1 cellular context compared by ENCODE assay signal in genomic region chr3:100709840-100710235, GRCh38.
TF ChIP-seq lines count a peak whose summit lies in the region.

No MANE protein-coding gene starts in this region.

TF ChIP-seq in K562, 482 proteins besides CTCF, POLR2A, EP300 and RAD21 (continued from another document):
- TF ChIP-seq ZBTB7A (IDR thresholded peaks at IDR 0.05; ENCODE audit: borderline replicate concordance, control insufficient read depth, low read depth, low read length): peak; percentile 77; the same call in 1 of the 2 replicates
- peak; percentile 59 for TF ChIP-seq VEZF1 (CRISPR knock-in tag; IDR thresholded peaks at IDR 0.05)
- 0 out of 4 replicates have a peak, but pooled peaks of 1 of the 2 experiments have one; percentile 40 for TF ChIP-seq SIN3A (IDR thresholded peaks at IDR 0.05; ENCODE audit: borderline replicate concordance in 2 of 2, control insufficient read depth in 1 of 2, low read depth in 2 of 2, low read length in 2 of 2)
- no peak for TF ChIP-seq RBM17 (IDR thresholded peaks at IDR 0.05; ENCODE audit: borderline replicate concordance, low read depth, low read length)
- peak; percentile 82 for TF ChIP-seq PCBP1 (IDR thresholded peaks at IDR 0.05; ENCODE audit: low read depth, low read length, poor library complexity, severe bottlenecking)
